Comparison of ENCODE assay signal across 8 cellular contexts in genomic region chr18:10560457-10561045, GRCh38. TPM values are rescaled to one million over a fixed set of nuclear protein-coding genes. Genes with fewer than 3 reads are reported as not detected.
DNase-seq lines count a peak whose midpoint lies in the region; ATAC-seq and TF ChIP-seq lines count a peak whose summit lies in the region.

No MANE protein-coding gene starts in this region.

- H3K36me3 ChIP-seq in esophagus squamous epithelium: peaks cover 0 to 25% (median 14%) of the 10 kb centered on the region in 3 donors

- intact Hi-C loops in esophagus squamous epithelium (cut with DNase I): no loop called here

- ATAC-seq in HG03442 (IDR thresholded peaks at IDR 0.05; ENCODE audit: unreplicated experiment): peak; percentile 66

- DNase-seq in SIG-M5 treated with dmso at 0.1 percent for 504 hours (lab: John Stamatoyannopoulos, UW; ENCODE audit: unreplicated experiment) (peak; percentile 33), SIG-M5 (lab: John Stamatoyannopoulos, UW) (no peak), NCI-H82 treated with DMSO at 0.1 percent for 48 hours (lab: John Stamatoyannopoulos, UW; ENCODE audit: unreplicated experiment) (peak; percentile 13), activated T-cell treated with anti-CD3 and anti-CD28 coated beads for 1 hour (ENCODE audit: low read depth) (peak; percentile 33), esophagus squamous epithelium (lab: John Stamatoyannopoulos, UW) (no peak), myocyte (ENCODE audit: low read depth) (peak; percentile 85)
- DNase-seq in stimulated activated naive CD4-positive, alpha-beta T cell treated with Interleukin-2 at 50 U/mL for 16 hours (lab: John Stamatoyannopoulos, UW): peak; percentile 30

- TF ChIP-seq CTCF in esophagus squamous epithelium (IDR thresholded peaks at IDR 0.05): peak; percentile 47 to 88 (median 76)

- H3K27ac ChIP-seq in esophagus squamous epithelium: peak overlapping the region in 2 of 4 donors; percentile 2 to 39

- TF ChIP-seq POLR2A in esophagus squamous epithelium (IDR thresholded peaks at IDR 0.05): no peak

- no peaks in the 10 kb centered on the region for H3K9me3 ChIP-seq in esophagus squamous epithelium

- peaks cover 12 to 62% (median 25%) of the 10 kb centered on the region in 3 donors for H3K4me1 ChIP-seq in esophagus squamous epithelium

- H3K27me3 ChIP-seq in esophagus squamous epithelium: no peaks in the 10 kb centered on the region

- H3K4me3 ChIP-seq in esophagus squamous epithelium: peak overlapping the region in 2 of 4 donors; percentile 22 to 49

- 31% methylated on average over 14 of the region's 17 CpGs for WGBS in esophagus squamous epithelium, 2 donors

RNA-seq across cellular contexts. Expression of gene NAPG, which starts 34.7 kb away (rescaled TPM):
- total RNA-seq in esophagus squamous epithelium (10 to 100 TPM; 27.1 to 34.7 (median 31.0) TPM), myocyte (34.0 and 39.3 TPM in 2 replicates)
- 17.4 TPM for polyA plus RNA-seq in myocyte (2012)

Comparison
In these comparisons a context has a peak if more than half of its experiments do, and no peak if none do; other contexts are left out.
1. DNase-seq: peak in SIG-M5 treated with dmso at 0.1 percent for 504 hours (single experiment), NCI-H82 treated with DMSO at 0.1 percent for 48 hours (single experiment), activated T-cell treated with anti-CD3 and anti-CD28 coated beads for 1 hour (single experiment), myocyte (single experiment) and stimulated activated naive CD4-positive, alpha-beta T cell treated with Interleukin-2 at 50 U/mL for 16 hours (single experiment); none in SIG-M5 (single experiment) and esophagus squamous epithelium (single experiment).